Comparison of ENCODE assay signal across 24 cellular contexts in genomic region chr11:26234451-26234850, GRCh38.
DNase-seq lines count a peak whose midpoint lies in the region; ATAC-seq, FAIRE-seq and TF ChIP-seq lines count a peak whose summit lies in the region.
"Had no signal": no experiment of that assay in that cellular context is flagged by ENCODE, and none has a peak within 500 bp of the region (broad histone marks: within the 10 kb centered on the region; RNA-seq: fewer than 3 reads in every experiment).

No MANE protein-coding gene starts in this region.

- POLR2A ChIA-PET in IMR-90 (lab: Charles Lee; ENCODE audit: unreplicated experiment): no interaction called here

- no peak for FAIRE-seq in bronchial epithelial cell (lab: Jason Lieb, UNC)
- FAIRE-seq: GM18507, small intestine had no signal

- peak overlapping the region; percentile 77; the same call in 1 of the 2 replicates for H2BK20ac ChIP-seq in IMR-90 (ENCODE audit: low read depth, low read length)

- no peak for ATAC-seq in IMR-90 (ENCODE audit: low read depth)
- no peak for ATAC-seq in HG02870 (IDR thresholded peaks at IDR 0.05; ENCODE audit: unreplicated experiment)
- ATAC-seq: activated naive CD4-positive, alpha-beta T cell treated with anti-CD3 and anti-CD28 coated beads, Interleukin-2, amount 50 U/mL, for 72 hours; heart left ventricle; lower lobe of right lung; natural killer cell treated with Interleukin-12 subunit alpha and Interleukin-12 subunit beta and Interleukin-15 and Interleukin-18, amount 100 ng/mL, for 72 hours; stimulated activated naive CD8-positive, alpha-beta T cell treated with anti-CD3 and anti-CD28 coated beads, Interleukin-15, amount 100 ng/mL, for 72 hours had no signal

- no CpG with 5 or more reads among the region's 1 CpG for WGBS in IMR-90 (ENCODE audit: extremely low coverage in 2 of 2, insufficient read length in 1 of 2), 2 experiments

- H3K4me3 ChIP-seq in IMR-90 (ENCODE audit: insufficient read depth, low read depth, low read length) (no peak overlapping the region), bronchial epithelial cell (ENCODE audit: low read depth, low read length) (no peak overlapping the region)
- H3K4me3 ChIP-seq: heart left ventricle, lower lobe of right lung, thyroid gland had no signal

- H4K5ac ChIP-seq in IMR-90 (ENCODE audit: low read depth, low read length): no peak overlapping the region

- no TSS peak for BruUV-seq in IMR-90 (replicated peaks; lab: Mats Ljungman, UMichigan)

- H3K27me3 ChIP-seq in IMR-90 (ENCODE audit: control insufficient read depth, insufficient read depth, low read length) (no peaks in the 10 kb centered on the region), bronchial epithelial cell (ENCODE audit: control insufficient read depth, insufficient read depth, low read length) (no peaks in the 10 kb centered on the region)
- H3K27me3 ChIP-seq: heart left ventricle, thyroid gland had no signal

- no peak overlapping the region for H3K9ac ChIP-seq in IMR-90 (ENCODE audit: low read depth, low read length)

- dilution Hi-C loops in IMR-90 (cut with HindIII; ENCODE audit: low sequenced_read_pairs, unreplicated experiment): no loop called here

- TF ChIP-seq POLR2A in IMR-90 (IDR thresholded peaks at IDR 0.05; ENCODE audit: low read depth, low read length): no peak

- H3K14ac ChIP-seq in IMR-90 (replicated peaks; ENCODE audit: low read depth, low read length): no peak overlapping the region

- in situ Hi-C loops in IMR-90 (cut with MboI; ENCODE audit: low sequenced_read_pairs): no loop called here

- no peak for TF ChIP-seq RAD21 in IMR-90 (IDR thresholded peaks at IDR 0.05; ENCODE audit: low read length)

- CTCF ChIA-PET in IMR-90 (lab: Yijun Ruan, JAX): interaction anchor here (0.9 kb wide), 1 partner anchor 258 kb away, joined by 3 read pairs; no protein-coding TSS in a partner anchor

- H3K56ac ChIP-seq in IMR-90 (ENCODE audit: extremely low read depth, insufficient read depth, low read length): no peak overlapping the region

- H3K9me3 ChIP-seq in IMR-90 (ENCODE audit: control insufficient read depth, insufficient read depth, low read length): no peaks in the 10 kb centered on the region
- H3K9me3 ChIP-seq: heart left ventricle, lower lobe of right lung, thyroid gland had no signal

- no peaks in the 10 kb centered on the region for H4K20me1 ChIP-seq in IMR-90 (ENCODE audit: insufficient read depth, low read length)

- intact Hi-C loops in IMR-90 (cut with micrococcal nuclease): no loop called here

- H2BK5ac ChIP-seq in IMR-90 (ENCODE audit: low read depth, low read length, poor library complexity, severe bottlenecking): peak overlapping the region; percentile 1

- no peak overlapping the region for H3K4me2 ChIP-seq in IMR-90 (ENCODE audit: low read depth, low read length)

- peak overlapping the region; percentile 70; the same call in 1 of the 2 replicates for H2BK120ac ChIP-seq in IMR-90 (ENCODE audit: low read depth, low read length)

- H3K27ac ChIP-seq in IMR-90 (ENCODE audit: insufficient read depth, low read length): no peak overlapping the region
- H3K27ac ChIP-seq: heart left ventricle, HL-60, lower lobe of right lung, thyroid gland had no signal

- peaks cover 9% of the 10 kb centered on the region for H3K4me1 ChIP-seq in IMR-90 (ENCODE audit: control insufficient read depth, insufficient read depth, low read length)
- H3K4me1 ChIP-seq: heart left ventricle, lower lobe of right lung, thyroid gland had no signal

- no peak overlapping the region; the same call in 1 of the 2 replicates for H3K18ac ChIP-seq in IMR-90 (ENCODE audit: low read depth, low read length)

- H2AFZ ChIP-seq in IMR-90 (replicated peaks; ENCODE audit: low read length, poor library complexity): no peak overlapping the region

- no peak overlapping the region for H2AK9ac ChIP-seq in IMR-90 (replicated peaks; ENCODE audit: low read depth, low read length, poor library complexity)

- H3K9me1 ChIP-seq in IMR-90 (ENCODE audit: insufficient read depth, low read length): no peaks in the 10 kb centered on the region

- no peak overlapping the region for H3K23ac ChIP-seq in IMR-90 (ENCODE audit: low read depth, low read length)

- no peak overlapping the region for H4K8ac ChIP-seq in IMR-90 (ENCODE audit: low read depth in 2 of 2, low read length in 2 of 2)

- peak overlapping the region; percentile 47; the same call in 1 of the 2 replicates for H2AK5ac ChIP-seq in IMR-90 (ENCODE audit: low read depth, low read length)

- DNase-seq in EL (peak; percentile 8), IMR-90 (peak; percentile 77), bronchial epithelial cell (ENCODE audit: low read depth) (peak; percentile 97), iris pigment epithelial cell (ENCODE audit: low read depth) (peak; percentile 43), putamen (ENCODE audit: low spot score) (no peak), NCI-H2196 treated with DMSO at 0.1 percent for 48 hours (lab: John Stamatoyannopoulos, UW; ENCODE audit: unreplicated experiment) (no peak)
- DNase-seq: activated CD4-positive, alpha-beta memory T cell treated with anti-CD3 and anti-CD28 coated beads for 36 hours; activated CD4-positive, CD25-positive, alpha-beta regulatory T cell treated with anti-CD3 and anti-CD28 coated beads, Interleukin-2, amount 50 U/mL, for 72 hours; activated CD8-positive, alpha-beta memory T cell treated with anti-CD3 and anti-CD28 coated beads, Interleukin-2, amount 50 U/mL, for 4 hours; DMS79; heart left ventricle; kidney glomerular epithelial cell; lower lobe of right lung; NCI-H1048; NCI-H187; NCI-H526; small intestine; stimulated activated naive CD8-positive, alpha-beta T cell treated with anti-CD3 and anti-CD28 coated beads, Interleukin-15, amount 100 ng/mL, for 72 hours; thyroid gland had no signal

- peak overlapping the region; percentile 80; the same call in 1 of the 2 replicates for H4K91ac ChIP-seq in IMR-90 (ENCODE audit: insufficient read depth, low read depth, low read length)

- no peak overlapping the region for H2BK15ac ChIP-seq in IMR-90 (ENCODE audit: low read depth, low read length)

- H3K36me3 ChIP-seq in IMR-90 (ENCODE audit: control insufficient read depth, insufficient read depth, low read length) (no peaks in the 10 kb centered on the region), bronchial epithelial cell (ENCODE audit: control insufficient read depth, insufficient read depth, low read length) (no peaks in the 10 kb centered on the region)
- H3K36me3 ChIP-seq: heart left ventricle, lower lobe of right lung, thyroid gland had no signal

- no peak overlapping the region for H3K4ac ChIP-seq in IMR-90 (ENCODE audit: low read depth, low read length)

- no peak for TF ChIP-seq CTCF in IMR-90 (conservative IDR thresholded peaks at IDR 0.05; ENCODE audit: low read depth, low read length)
- no peak for TF ChIP-seq CTCF in bronchial epithelial cell (IDR thresholded peaks at IDR 0.05; ENCODE audit: insufficient read depth, low read length, severe bottlenecking)

- H3K79me1 ChIP-seq in IMR-90 (ENCODE audit: low read depth in 1 of 2, low read length in 2 of 2): no peaks in the 10 kb centered on the region

TF ChIP-seq in IMR-90, 13 proteins besides CTCF, POLR2A, EP300 and RAD21:
- TF ChIP-seq RFX5 (IDR thresholded peaks at IDR 0.05; ENCODE audit: low read depth, low read length): no peak
- no peak for TF ChIP-seq MXI1 (IDR thresholded peaks at IDR 0.05; ENCODE audit: borderline replicate concordance, low read depth, low read length)
- TF ChIP-seq CEBPB (IDR thresholded peaks at IDR 0.05; ENCODE audit: low read depth, low read length): no peak
- no peak for TF ChIP-seq CHD1 (IDR thresholded peaks at IDR 0.05; ENCODE audit: low read depth, low read length)
- TF ChIP-seq FOS (IDR thresholded peaks at IDR 0.05; ENCODE audit: low read depth, low read length): no peak
- no peak for TF ChIP-seq MAFK (IDR thresholded peaks at IDR 0.05; ENCODE audit: low read depth, low read length)
- no peak for TF ChIP-seq RCOR1 (IDR thresholded peaks at IDR 0.05; ENCODE audit: insufficient replicate concordance, low read length)
- TF ChIP-seq SMC3 (IDR thresholded peaks at IDR 0.05; ENCODE audit: low read depth, low read length): no peak
- TF ChIP-seq BHLHE40 (IDR thresholded peaks at IDR 0.05; ENCODE audit: low read depth, low read length): no peak
- TF ChIP-seq ELK1 (IDR thresholded peaks at IDR 0.05; ENCODE audit: borderline replicate concordance, low read depth, low read length): no peak
- TF ChIP-seq MAZ (IDR thresholded peaks at IDR 0.05; ENCODE audit: borderline replicate concordance, low read depth, low read length): no peak
- TF ChIP-seq NFE2L2 (IDR thresholded peaks at IDR 0.05; ENCODE audit: low read depth, low read length): no peak
- no peak for TF ChIP-seq USF2 (IDR thresholded peaks at IDR 0.05; ENCODE audit: low read depth, low read length)

Comparison
In these comparisons a context has a peak if more than half of its experiments do, and no peak if none do; other contexts are left out.
1. DNase-seq: peak in EL (single experiment), IMR-90 (single experiment), bronchial epithelial cell (single experiment) and iris pigment epithelial cell (single experiment); none in putamen (single experiment) and NCI-H2196 treated with DMSO at 0.1 percent for 48 hours (single experiment).